Comparison of ENCODE assay signal across 8 cellular contexts in genomic region chrX:152941328-152942111, GRCh38. TPM values are rescaled to one million over a fixed set of nuclear protein-coding genes. Genes with fewer than 3 reads are reported as not detected.
A peak's percentile ranks its signal among the peaks of the same experiment; 100 is the strongest.
DNase-seq lines count a peak whose midpoint lies in the region; ATAC-seq and TF ChIP-seq lines count a peak whose summit lies in the region.

No MANE protein-coding gene starts in this region.

- peak overlapping the region; percentile 72 for H3K4me3 ChIP-seq in fibroblast of mammary gland (ENCODE audit: control insufficient read depth, low read depth, low read length)

- POLR2A ChIA-PET in naive thymus-derived CD8-positive, alpha-beta T cell (lab: Charles Lee), result interaction anchor here (0.6 to 2.4 kb wide), 10 partner anchors 10 to 746 kb away, joined by 3 to 12 read pairs (median 3); no protein-coding TSS in a partner anchor

- peak overlapping the region; percentile 80 for H3K4me3 Mint-ChIP-seq in activated T-helper 2 cell treated with anti-CD3 and anti-CD28 coated beads, Interferon-gamma antibody, Interleukin-2, Interleukin-4, amounts not matched to agents 10 μg/mL and 5 μg/mL and 100 μg/mL, durations not matched to agents 14 hours and 24 hours and 36 hours (ENCODE audit: low read depth)
- H3K4me3 Mint-ChIP-seq in naive thymus-derived CD8-positive, alpha-beta T cell, result peak overlapping the region; percentile 74 to 89 (median 88)

- peak; percentile 96 to 98 for ATAC-seq in naive thymus-derived CD8-positive, alpha-beta T cell

- TF ChIP-seq CTCF in fibroblast of mammary gland (conservative IDR thresholded peaks at IDR 0.05; ENCODE audit: control insufficient read depth, insufficient read depth, low read depth, low read length), result peak; percentile 48

- H3K36me3 Mint-ChIP-seq in activated T-helper 2 cell treated with anti-CD3 and anti-CD28 coated beads, Interferon-gamma antibody, Interleukin-2, Interleukin-4, amounts not matched to agents 10 μg/mL and 5 μg/mL and 100 μg/mL, durations not matched to agents 14 hours and 24 hours and 36 hours (ENCODE audit: low read depth), result no peaks in the 10 kb centered on the region
- H3K36me3 Mint-ChIP-seq in naive thymus-derived CD8-positive, alpha-beta T cell, result peaks cover 2 to 3% (median 2%) of the 10 kb centered on the region in 3 donors

- H3K9me3 Mint-ChIP-seq in activated T-helper 2 cell treated with anti-CD3 and anti-CD28 coated beads, Interferon-gamma antibody, Interleukin-2, Interleukin-4, amounts not matched to agents 10 μg/mL and 5 μg/mL and 100 μg/mL, durations not matched to agents 14 hours and 24 hours and 36 hours, result no peaks in the 10 kb centered on the region
- no peaks in the 10 kb centered on the region for H3K9me3 Mint-ChIP-seq in naive thymus-derived CD8-positive, alpha-beta T cell

- H3K4me1 Mint-ChIP-seq in activated T-helper 2 cell treated with anti-CD3 and anti-CD28 coated beads, Interferon-gamma antibody, Interleukin-2, Interleukin-4, amounts not matched to agents 10 μg/mL and 5 μg/mL and 100 μg/mL, durations not matched to agents 14 hours and 24 hours and 36 hours (ENCODE audit: low read depth), result peaks cover 7% of the 10 kb centered on the region
- peaks cover 0 to 18% (median 9%) of the 10 kb centered on the region in 4 donors for H3K4me1 Mint-ChIP-seq in naive thymus-derived CD8-positive, alpha-beta T cell

- intact Hi-C loops in activated T-helper 2 cell treated with anti-CD3 and anti-CD28 coated beads, Interferon-gamma antibody, Interleukin-2, Interleukin-4, amounts not matched to agents 10 μg/mL and 5 μg/mL and 100 μg/mL, durations not matched to agents 14 hours and 24 hours and 36 hours (cut with micrococcal nuclease), result loop anchor here (1.0 to 5.0 kb wide), 4 partner anchors 17 to 726 kb away; no protein-coding TSS in a partner anchor

- peak; percentile 91 for DNase-seq in ELR (ENCODE audit: low read depth)
- peak; percentile 69 for DNase-seq in GOT3 (lab: John Stamatoyannopoulos, UW)
- peak; percentile 85 for DNase-seq in LHCN-M2 (ENCODE audit: low read depth)
- peak; percentile 86 for DNase-seq in RPMI7951 (ENCODE audit: low read depth)
- DNase-seq in activated T-helper 2 cell treated with anti-CD3 and anti-CD28 coated beads, Interferon-gamma antibody, Interleukin-2, Interleukin-4, amounts not matched to agents 10 μg/mL and 5 μg/mL and 100 μg/mL, durations not matched to agents 14 hours and 24 hours and 36 hours (ENCODE audit: low spot score), result peak; percentile 84
- peak; percentile 88 for DNase-seq in fibroblast of mammary gland (ENCODE audit: low read depth)
- DNase-seq in naive thymus-derived CD8-positive, alpha-beta T cell, result peak; percentile 81 to 92 (median 88)
- peak; percentile 80 to 91 (median 86) for DNase-seq in stimulated activated naive CD4-positive, alpha-beta T cell (lab: John Stamatoyannopoulos, UW)

- peaks cover 2% of the 10 kb centered on the region for H3K27me3 Mint-ChIP-seq in activated T-helper 2 cell treated with anti-CD3 and anti-CD28 coated beads, Interferon-gamma antibody, Interleukin-2, Interleukin-4, amounts not matched to agents 10 μg/mL and 5 μg/mL and 100 μg/mL, durations not matched to agents 14 hours and 24 hours and 36 hours (ENCODE audit: low read depth)
- H3K27me3 Mint-ChIP-seq in naive thymus-derived CD8-positive, alpha-beta T cell, result no peaks in the 10 kb centered on the region

- peak overlapping the region; percentile 76 for H3K27ac Mint-ChIP-seq in activated T-helper 2 cell treated with anti-CD3 and anti-CD28 coated beads, Interferon-gamma antibody, Interleukin-2, Interleukin-4, amounts not matched to agents 10 μg/mL and 5 μg/mL and 100 μg/mL, durations not matched to agents 14 hours and 24 hours and 36 hours
- peak overlapping the region in 9 of 10 donors; percentile 81 to 93 (median 89) for H3K27ac Mint-ChIP-seq in naive thymus-derived CD8-positive, alpha-beta T cell

RNA-seq across cellular contexts. Expression of gene ZNF185, which starts 43.7 kb away (rescaled TPM):
- 0.38 and 0.92 TPM in 2 replicates for total RNA-seq in LHCN-M2 (2014; rRNA removed)
- 0.38 TPM for polyA plus RNA-seq in LHCN-M2 (2012)
- 2.9 and 3.3 TPM in 2 replicates for total RNA-seq in RPMI7951 (2014; rRNA removed; shearing (Covaris generic))
- total RNA-seq in activated T-helper 2 cell treated with anti-CD3 and anti-CD28 coated beads, Interferon-gamma antibody, Interleukin-2, Interleukin-4, amounts not matched to agents 10 μg/mL and 5 μg/mL and 100 μg/mL, durations not matched to agents 14 hours and 24 hours and 36 hours, result 0.68 and 0.83 TPM in 2 replicates
- total RNA-seq in naive thymus-derived CD8-positive, alpha-beta T cell, result 1 to 10 TPM; 2.6 to 2.7 TPM
- polyA plus RNA-seq in naive thymus-derived CD8-positive, alpha-beta T cell, result 1 to 10 TPM; 1.8 to 2.8 (median 2.6) TPM

RNA-seq across cellular contexts. Expression of gene PNMA5, which starts 52.4 kb away (rescaled TPM):
- total RNA-seq in LHCN-M2 (2014; rRNA removed), result not detected in 2 replicates
- not detected for polyA plus RNA-seq in LHCN-M2 (2012)
- not detected in 2 replicates for total RNA-seq in RPMI7951 (2014; rRNA removed; shearing (Covaris generic))
- not detected in 2 replicates for total RNA-seq in activated T-helper 2 cell treated with anti-CD3 and anti-CD28 coated beads, Interferon-gamma antibody, Interleukin-2, Interleukin-4, amounts not matched to agents 10 μg/mL and 5 μg/mL and 100 μg/mL, durations not matched to agents 14 hours and 24 hours and 36 hours
- not detected for total RNA-seq in naive thymus-derived CD8-positive, alpha-beta T cell
- not detected for polyA plus RNA-seq in naive thymus-derived CD8-positive, alpha-beta T cell

Comparison
In these comparisons a context has a peak if more than half of its experiments do, and no peak if none do; other contexts are left out.
1. Peak in every context shown above with its lines: DNase-seq, ATAC-seq and H3K4me3 ChIP-seq.